9 cellular contexts compared by ENCODE assay signal in the genomic region with DNA sequence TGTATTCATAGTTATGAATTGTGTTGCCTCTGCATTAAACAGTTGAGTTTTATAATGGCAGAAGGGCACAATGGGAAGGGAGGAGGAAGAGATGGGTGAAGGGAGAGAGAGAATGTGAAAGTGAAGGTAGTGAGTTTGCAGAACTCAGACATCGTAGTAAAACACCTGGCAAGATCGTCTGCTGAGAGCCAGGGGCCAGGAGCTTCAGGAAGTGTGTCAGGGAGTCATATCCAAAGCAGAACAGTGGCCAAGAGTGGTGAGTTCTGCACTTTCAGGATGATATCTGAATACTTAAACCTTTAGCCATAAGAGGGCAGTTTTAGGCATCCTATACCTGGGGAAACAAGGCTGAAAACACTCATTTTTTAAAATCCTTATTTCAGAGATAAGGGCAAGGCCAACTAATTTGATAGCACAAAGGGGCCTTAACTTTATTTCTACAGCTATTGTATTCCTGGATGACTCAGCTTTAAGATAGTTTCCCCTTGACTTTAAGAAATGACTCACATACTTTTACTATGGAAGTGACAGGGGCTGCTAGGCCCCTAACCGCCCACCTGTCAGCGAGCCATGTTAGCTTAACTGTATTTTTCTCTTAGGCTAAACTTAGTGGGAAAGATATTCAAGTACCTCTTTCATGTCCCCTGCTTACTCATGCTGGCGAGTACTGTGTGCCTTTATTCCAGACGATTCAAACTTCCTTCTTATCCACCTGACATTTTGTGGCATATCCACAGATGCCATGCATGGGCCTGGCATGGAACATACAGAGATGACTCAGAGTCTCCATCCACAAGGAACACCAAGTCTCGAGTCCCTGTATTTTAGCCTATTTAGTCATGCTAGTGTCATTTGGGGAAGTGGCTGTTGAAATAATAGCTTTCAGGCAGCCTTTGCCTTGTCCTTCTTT. TPM values are rescaled to one million over a fixed set of nuclear protein-coding genes. Genes with fewer than 3 reads are reported as not detected.
DNase-seq lines count a peak whose midpoint lies in the region; ATAC-seq, FAIRE-seq and TF ChIP-seq lines count a peak whose summit lies in the region.
"Had no signal": no experiment of that assay in that cellular context is flagged by ENCODE, and none has a peak within 500 bp of the region (broad histone marks: within the 10 kb centered on the region; RNA-seq: fewer than 3 reads in every experiment).

No MANE protein-coding gene starts in this region.

- in situ Hi-C loops in gastrocnemius medialis (cut with MboI; ENCODE audit: low sequenced_read_pairs in 4 of 4), result loop anchor here in 2 of 4 donors (10.0 to 25.0 kb wide), 2 partner anchors 255 to 263 kb away; a partner anchor contains a TSS

- H3K36me3 ChIP-seq in ACC112 (ENCODE audit: insufficient read depth, low read length) (no peaks in the 10 kb centered on the region), endothelial cell of umbilical vein (ENCODE audit: control insufficient read depth in 2 of 2, extremely low read depth in 1 of 2, insufficient read depth in 2 of 2, low read length in 2 of 2) (no peaks in the 10 kb centered on the region), gastrocnemius medialis (no peaks in the 10 kb centered on the region)

- no peaks in the 10 kb centered on the region for H3K9me3 ChIP-seq in endothelial cell of umbilical vein (replicated peaks; ENCODE audit: control insufficient read depth, insufficient read depth, low read length)
- H3K9me3 ChIP-seq in gastrocnemius medialis, result no peaks in the 10 kb centered on the region

- dilution Hi-C loops in endothelial cell of umbilical vein (cut with MboI; ENCODE audit: extremely low pct_ligation_motif_present, low sequenced_read_pairs), result loop anchor here (25.0 kb wide), 1 partner anchor 105 kb away; no protein-coding TSS in a partner anchor

- DNase-seq in GM19240 (ENCODE audit: insufficient read length, low spot score) (peak; percentile 45), endothelial cell of umbilical vein (ENCODE audit: low read depth, low spot score) (peak; percentile 92), gastrocnemius medialis (peak; percentile 73 to 87), DMS153 (lab: John Stamatoyannopoulos, UW) (no peak), T-helper 9 cell (no peak)

- no peak for TF ChIP-seq CTCF in endothelial cell of umbilical vein (IDR thresholded peaks at IDR 0.05; ENCODE audit: extremely low read depth in 1 of 2, insufficient read depth in 1 of 2, low read depth in 1 of 2, low read length in 2 of 2)
- no peak for TF ChIP-seq CTCF in gastrocnemius medialis (IDR thresholded peaks at IDR 0.05 in 4 of 5, conservative IDR thresholded peaks at IDR 0.05 in 1 of 5)

- peak; percentile 84 for FAIRE-seq in endothelial cell of umbilical vein (lab: Jason Lieb, UNC)
- FAIRE-seq: G401.6 had no signal

- no TSS peak for BruUV-seq in endothelial cell of umbilical vein (replicated peaks; lab: Mats Ljungman, UMichigan)

- peak; percentile 75 for ATAC-seq in HG03196 (IDR thresholded peaks at IDR 0.05; ENCODE audit: unreplicated experiment)
- ATAC-seq in activated CD4-positive, CD25-positive, alpha-beta regulatory T cell treated with anti-CD3 and anti-CD28 coated beads, Interleukin-2, amount 50 U/mL, for 24 hours, result peak; percentile 88 to 90
- peak; percentile 91 to 92 for ATAC-seq in gastrocnemius medialis

- no peaks in the 10 kb centered on the region for H4K20me1 ChIP-seq in endothelial cell of umbilical vein (replicated peaks; ENCODE audit: control insufficient read depth, extremely low read depth, insufficient read depth, low read length)

- intact Hi-C loops in endothelial cell of umbilical vein (cut with micrococcal nuclease), result loop anchor here (1.0 kb wide), 4 partner anchors 23 to 79 kb away; a partner anchor contains a TSS
- intact Hi-C loops in gastrocnemius medialis (cut with DNase I; ENCODE audit: low total_unique reads), result loop anchor here (1.0 to 5.0 kb wide), 2 partner anchors 65 to 80 kb away; no protein-coding TSS in a partner anchor

- CTCF ChIA-PET in endothelial cell of umbilical vein (lab: Charles Lee), result interaction anchor here (0.7 to 4.7 kb wide), 20 partner anchors 11 to 263 kb away, joined by 3 to 36 read pairs (median 5); a partner anchor contains a TSS

- TF ChIP-seq POLR2A in endothelial cell of umbilical vein (IDR thresholded peaks at IDR 0.05; ENCODE audit: low read depth, low read length) (no peak), gastrocnemius medialis (IDR thresholded peaks at IDR 0.05) (peak; percentile 22 to 63)

- H2AFZ ChIP-seq in ACC112 (ENCODE audit: low read length, unreplicated experiment) (no peak overlapping the region), endothelial cell of umbilical vein (ENCODE audit: low read depth, low read length) (no peak overlapping the region)

- POLR2A ChIA-PET in endothelial cell of umbilical vein (lab: Charles Lee), result interaction anchor here (0.7 to 1.3 kb wide), 2 partner anchors 79 to 107 kb away, joined by 3 to 5 read pairs; a partner anchor contains a TSS

- H3K27me3 ChIP-seq in ACC112 (ENCODE audit: insufficient read depth, low read length) (no peaks in the 10 kb centered on the region), endothelial cell of umbilical vein (ENCODE audit: control insufficient read depth in 2 of 2, insufficient read depth in 2 of 2, low read length in 2 of 2) (no peaks in the 10 kb centered on the region), gastrocnemius medialis (no peaks in the 10 kb centered on the region)

- H3K4me2 ChIP-seq in endothelial cell of umbilical vein (ENCODE audit: insufficient read depth, low read length), result peak overlapping the region; percentile 77

- H3K4me3 ChIP-seq in ACC112 (ENCODE audit: low read depth, low read length), result peak overlapping the region; percentile 39; the same call in 1 of the 2 replicates
- peak overlapping the region in 1 of 3 experiments; percentile 25 for H3K4me3 ChIP-seq in endothelial cell of umbilical vein (replicated peaks in 1 of 3; ENCODE audit: insufficient read depth in 1 of 3, low read depth in 1 of 3, low read length in 3 of 3)
- H3K4me3 ChIP-seq in gastrocnemius medialis, result no peak overlapping the region

- H3K27ac ChIP-seq in ACC112 (ENCODE audit: low read depth, low read length) (peak overlapping the region; percentile 84), endothelial cell of umbilical vein (ENCODE audit: insufficient read depth, low read depth, low read length) (peak overlapping the region; percentile 87), gastrocnemius medialis (peak overlapping the region; percentile 79 to 95 (median 85))

- H3K79me2 ChIP-seq in ACC112 (ENCODE audit: control insufficient read depth, insufficient read depth, low read length, unreplicated experiment), result no peaks in the 10 kb centered on the region
- no peaks in the 10 kb centered on the region for H3K79me2 ChIP-seq in endothelial cell of umbilical vein (ENCODE audit: control insufficient read depth, insufficient read depth, low read length)

- H3K9ac ChIP-seq in endothelial cell of umbilical vein (replicated peaks; ENCODE audit: extremely low read depth, insufficient read depth, low read length), result peak overlapping the region; percentile 42

- H3K9me1 ChIP-seq in endothelial cell of umbilical vein (replicated peaks; ENCODE audit: control insufficient read depth, extremely low read depth, insufficient read depth, low read length), result no peaks in the 10 kb centered on the region

- H3K4me1 ChIP-seq in ACC112 (ENCODE audit: control insufficient read depth, insufficient read depth, low read length, unreplicated experiment), result peaks cover 35% of the 10 kb centered on the region
- H3K4me1 ChIP-seq in endothelial cell of umbilical vein (ENCODE audit: control insufficient read depth, extremely low read depth, insufficient read depth, low read length), result peaks cover 35% of the 10 kb centered on the region
- peaks cover 54 to 68% of the 10 kb centered on the region in 2 donors for H3K4me1 ChIP-seq in gastrocnemius medialis

TF ChIP-seq in endothelial cell of umbilical vein, 7 proteins besides CTCF, POLR2A, EP300 and RAD21:
- TF ChIP-seq JUN (IDR thresholded peaks at IDR 0.05; ENCODE audit: borderline replicate concordance, insufficient read depth, insufficient read length, low read depth) (peak; percentile 90), FOS (IDR thresholded peaks at IDR 0.05; ENCODE audit: borderline replicate concordance, insufficient read depth, low read length) (peak; percentile 94), POLR2AphosphoS5 (IDR thresholded peaks at IDR 0.05; ENCODE audit: insufficient read depth, low read depth, low read length) (peak; percentile 46), MYC (IDR thresholded peaks at IDR 0.05; ENCODE audit: low read depth, low read length) (no peak), GATA2 (IDR thresholded peaks at IDR 0.05; ENCODE audit: insufficient read depth, insufficient read length, low read depth, low read length) (peak; percentile 66)

RNA-seq across cellular contexts. Expression of a gene that starts 53.9 kb away (rescaled TPM):
- total RNA-seq in endothelial cell of umbilical vein, result not detected in 2 replicates
- polyA plus RNA-seq in endothelial cell of umbilical vein, result not detected in 2 replicates
- polyA plus RNA-seq in endothelial cell of umbilical vein (2011; cell fraction: cytosol; rRNA removed), result not detected in 2 replicates
- not detected in 2 replicates for polyA plus RNA-seq in endothelial cell of umbilical vein (2011; cell fraction: nucleus; rRNA removed)
- polyA plus RNA-seq in endothelial cell of umbilical vein (2012), result not detected in 2 replicates
- polyA minus RNA-seq in endothelial cell of umbilical vein, result not detected in 2 replicates
- polyA minus RNA-seq in endothelial cell of umbilical vein (2011; cell fraction: cytosol; rRNA and poly(A)+ RNA removed), result not detected
- polyA minus RNA-seq in endothelial cell of umbilical vein (2011; cell fraction: nucleus; rRNA and poly(A)+ RNA removed), result not detected in 2 replicates
- not detected for total RNA-seq in gastrocnemius medialis

Comparison
In these comparisons a context has a peak if more than half of its experiments do, and no peak if none do; other contexts are left out.
1. DNase-seq: peak in GM19240 (single experiment), endothelial cell of umbilical vein (single experiment) and gastrocnemius medialis (2 of 2); none in DMS153 (single experiment) and T-helper 9 cell (single experiment).
2. Peak in every context shown above with its lines, with median percentiles within 50 percentile points of each other: H3K27ac ChIP-seq and ATAC-seq.